22 cellular contexts compared by ENCODE assay signal in the genomic region with DNA sequence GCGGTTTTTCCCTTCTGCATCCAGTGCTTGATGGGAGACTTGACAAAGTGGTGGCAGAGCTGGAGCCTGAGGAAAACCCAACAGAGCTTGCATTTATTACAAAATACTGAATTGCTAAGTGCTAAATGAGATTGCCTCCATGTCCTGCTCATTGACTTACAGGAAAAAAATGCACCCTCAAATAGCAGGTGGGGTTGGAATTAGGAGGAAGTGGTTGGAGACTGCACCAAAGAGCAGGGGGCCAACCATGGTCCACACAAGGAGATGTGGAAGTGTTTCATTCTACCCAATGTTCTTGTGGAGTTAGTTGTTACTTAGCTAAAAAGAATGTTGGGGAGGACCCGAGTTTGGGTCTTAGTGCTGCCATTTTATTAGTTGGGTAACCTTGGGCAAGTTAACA.
"Had no signal": no experiment of that assay in that cellular context is flagged by ENCODE, and none has a peak within 500 bp of the region (broad histone marks: within the 10 kb centered on the region; RNA-seq: fewer than 3 reads in every experiment).

No MANE protein-coding gene starts in this region.

- H3K27ac Mint-ChIP-seq: dendritic cell treated with granulocyte-macrophage colony-stimulating factor and Interleukin-4, amounts not matched to agents 40 ng/mL and 50 ng/mL, for 4 days; effector memory CD8-positive, alpha-beta T cell; endodermal cell; memory B cell; naive thymus-derived CD4-positive, alpha-beta T cell had no signal

- H2AFZ ChIP-seq: hepatocyte had no signal

- H3K4me3 ChIP-seq: colonic mucosa, gastroesophageal sphincter, heart left ventricle, hepatocyte, left lung, lower lobe of right lung had no signal

- H3K79me2 ChIP-seq: hepatocyte had no signal

- H3K27ac ChIP-seq: colonic mucosa, epithelial cell of prostate, foreskin keratinocyte, gastroesophageal sphincter, heart left ventricle, hepatocyte, left lung, lower lobe of right lung had no signal

- H3K9me3 ChIP-seq: colonic mucosa, gastroesophageal sphincter had no signal

- H3K27me3 Mint-ChIP-seq: dendritic cell treated with granulocyte-macrophage colony-stimulating factor and Interleukin-4, amounts not matched to agents 40 ng/mL and 50 ng/mL, for 4 days; effector memory CD8-positive, alpha-beta T cell; memory B cell had no signal

- ATAC-seq: effector memory CD8-positive, alpha-beta T cell; esophagus mucosa; foreskin keratinocyte; gastroesophageal sphincter; heart left ventricle; left cardiac atrium; left lung; left ventricle myocardium superior; lower lobe of right lung; naive thymus-derived CD4-positive, alpha-beta T cell had no signal

- H3K27me3 ChIP-seq: colonic mucosa, foreskin keratinocyte, gastroesophageal sphincter, heart left ventricle, hepatocyte, left lung had no signal

- DNase-seq: colonic mucosa; cortex of kidney; effector CD8-positive, alpha-beta T cell; effector memory CD8-positive, alpha-beta T cell; endodermal cell; erythroblast; foreskin keratinocyte; heart left ventricle; hypothalamus; left cardiac atrium; left lung; left ventricle myocardium superior; lower lobe of right lung; mesendoderm; midbrain; naive thymus-derived CD4-positive, alpha-beta T cell had no signal

- H3K4me2 ChIP-seq: hepatocyte had no signal

- H3K4me1 ChIP-seq: colonic mucosa, foreskin keratinocyte, left lung, lower lobe of right lung had no signal

- H3K4me3 Mint-ChIP-seq: dendritic cell treated with granulocyte-macrophage colony-stimulating factor and Interleukin-4, amounts not matched to agents 40 ng/mL and 50 ng/mL, for 4 days; effector memory CD8-positive, alpha-beta T cell; endodermal cell; memory B cell; naive thymus-derived CD4-positive, alpha-beta T cell had no signal

- H3K36me3 ChIP-seq: colonic mucosa, gastroesophageal sphincter, heart left ventricle, left lung, lower lobe of right lung had no signal
